Comparison of ENCODE assay signal across 17 cellular contexts in the genomic region with DNA sequence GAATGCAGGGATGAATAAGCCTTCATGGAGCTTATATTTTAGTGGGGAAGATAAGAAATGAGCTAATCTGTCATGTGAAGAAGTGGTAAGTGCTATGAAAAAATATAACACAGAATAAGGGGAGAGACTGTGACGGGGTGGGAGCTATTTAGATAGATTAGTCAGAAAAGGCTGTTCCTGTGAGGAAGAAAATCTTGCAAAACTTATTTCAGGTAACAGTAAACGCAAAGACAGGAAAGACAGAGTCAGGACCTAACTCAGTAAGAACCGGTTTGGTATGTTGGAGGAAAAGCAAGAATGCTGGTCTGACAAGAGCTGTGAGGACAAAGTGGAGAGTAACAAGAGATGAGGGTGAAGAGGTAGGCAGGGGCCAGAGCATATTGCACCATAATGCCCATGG. TPM values are rescaled to one million over a fixed set of nuclear protein-coding genes. Genes with fewer than 3 reads are reported as not detected.
DNase-seq lines count a peak whose midpoint lies in the region; ATAC-seq and TF ChIP-seq lines count a peak whose summit lies in the region.
"Had no signal": no experiment of that assay in that cellular context is flagged by ENCODE, and none has a peak within 500 bp of the region (broad histone marks: within the 10 kb centered on the region; RNA-seq: fewer than 3 reads in every experiment).

No MANE protein-coding gene starts in this region.

- no peaks in the 10 kb centered on the region for H3K9me3 ChIP-seq in hepatocyte (ENCODE audit: low read depth)
- H3K9me3 ChIP-seq: Caco-2, testis had no signal

- 43% methylated on average over 3 of the region's 3 CpGs for WGBS in hepatocyte (ENCODE audit: low lambda C conversion rate, missing lambda C conversion rate)

- peaks cover 98% of the 10 kb centered on the region for H3K79me2 ChIP-seq in hepatocyte

- H3K4me1 Mint-ChIP-seq in stimulated activated naive B cell treated with anti-CD40 and anti-IgM and Interleukin-4, amounts not matched to agents 10 μg/mL and 1 μg/mL and 100 μg/mL, for 72 hours, result peaks cover 24 to 28% of the 10 kb centered on the region in 2 donors

- no peak overlapping the region for H3K4me3 Mint-ChIP-seq in stimulated activated naive B cell treated with anti-CD40 and anti-IgM and Interleukin-4, amounts not matched to agents 10 μg/mL and 1 μg/mL and 100 μg/mL, for 72 hours
- H3K4me3 Mint-ChIP-seq: activated CD8-positive, alpha-beta memory T cell treated with anti-CD3 and anti-CD28 coated beads, Interleukin-2, amount 10 ng/mL, durations not matched to agents 7 days and 5 days had no signal

- no peak overlapping the region for H3K27ac Mint-ChIP-seq in stimulated activated naive B cell treated with anti-CD40 and anti-IgM and Interleukin-4, amounts not matched to agents 10 μg/mL and 1 μg/mL and 100 μg/mL, for 72 hours
- H3K27ac Mint-ChIP-seq: activated CD8-positive, alpha-beta memory T cell treated with anti-CD3 and anti-CD28 coated beads, Interleukin-2, amount 10 ng/mL, durations not matched to agents 7 days and 5 days; activated naive CD4-positive, alpha-beta T cell treated with anti-CD3 and anti-CD28 coated beads, Interleukin-2, amount 50 U/mL, for 72 hours had no signal

- DNase-seq in DMS53 (lab: John Stamatoyannopoulos, UW) (peak; percentile 27), DMS53 treated with DMSO at 0.1 percent for 48 hours (lab: John Stamatoyannopoulos, UW; ENCODE audit: unreplicated experiment) (no peak), brain microvascular endothelial cell (peak; percentile 46), hepatocyte (ENCODE audit: low spot score) (peak; percentile 39), renal cortical epithelial cell (ENCODE audit: low read depth) (peak; percentile 54), 8988T (no peak)
- no peak for DNase-seq in stimulated activated naive B cell treated with anti-CD40 and anti-IgM and Interleukin-4, amounts not matched to agents 10 μg/mL and 1 μg/mL and 100 μg/mL, for 72 hours
- DNase-seq: activated CD8-positive, alpha-beta memory T cell treated with anti-CD3 and anti-CD28 coated beads, Interleukin-2, amount 10 ng/mL, durations not matched to agents 7 days and 5 days; foreskin fibroblast; NCI-H1105 treated with DMSO at 0.1 percent for 48 hours; SHP77 treated with DMSO at 0.1 percent for 48 hours; testis had no signal

- H4K20me1 ChIP-seq in hepatocyte (ENCODE audit: insufficient read depth, poor library complexity, severe bottlenecking), result peaks cover 61% of the 10 kb centered on the region

- no peaks in the 10 kb centered on the region for H3K9me2 ChIP-seq in hepatocyte (replicated peaks; ENCODE audit: insufficient read depth)

- H3K27me3 ChIP-seq in brain microvascular endothelial cell (replicated peaks) (no peaks in the 10 kb centered on the region), hepatocyte (no peaks in the 10 kb centered on the region)
- H3K27me3 ChIP-seq: testis had no signal

- no peak for ATAC-seq in stimulated activated naive B cell treated with anti-CD40 and anti-IgM and Interleukin-4, amounts not matched to agents 10 μg/mL and 1 μg/mL and 100 μg/mL, for 72 hours (replicated peaks)
- ATAC-seq in HG02588 (IDR thresholded peaks at IDR 0.05; ENCODE audit: unreplicated experiment), result no peak
- ATAC-seq: activated CD8-positive, alpha-beta memory T cell treated with anti-CD3 and anti-CD28 coated beads, Interleukin-2, amount 10 ng/mL, durations not matched to agents 7 days and 5 days; activated naive CD4-positive, alpha-beta T cell treated with anti-CD3 and anti-CD28 coated beads, Interleukin-2, amount 50 U/mL, for 72 hours had no signal

- H3K4me3 ChIP-seq in brain microvascular endothelial cell (ENCODE audit: low read depth, low read length) (no peak overlapping the region), hepatocyte (no peak overlapping the region)
- H3K4me3 ChIP-seq: coronary artery, testis had no signal

- peak overlapping the region; percentile 72 for H3K27ac ChIP-seq in brain microvascular endothelial cell
- H3K27ac ChIP-seq in hepatocyte, result peak overlapping the region; percentile 4
- H3K27ac ChIP-seq: 22Rv1, coronary artery, testis had no signal

- no peak overlapping the region for H2AFZ ChIP-seq in hepatocyte

- no peak for TF ChIP-seq CTCF in brain microvascular endothelial cell (IDR thresholded peaks at IDR 0.05; ENCODE audit: low read depth, low read length, missing control alignments)
- no peak for TF ChIP-seq CTCF in hepatocyte (IDR thresholded peaks at IDR 0.05; ENCODE audit: poor library complexity)

- H3K4me2 ChIP-seq in hepatocyte, result peak overlapping the region; percentile 12

- peaks cover 2 to 8% of the 10 kb centered on the region in 2 donors for H3K36me3 Mint-ChIP-seq in stimulated activated naive B cell treated with anti-CD40 and anti-IgM and Interleukin-4, amounts not matched to agents 10 μg/mL and 1 μg/mL and 100 μg/mL, for 72 hours
- H3K36me3 Mint-ChIP-seq: activated naive CD4-positive, alpha-beta T cell treated with anti-CD3 and anti-CD28 coated beads, Interleukin-2, amount 50 U/mL, for 72 hours had no signal

- peaks cover 45% of the 10 kb centered on the region for H3K4me1 ChIP-seq in hepatocyte (ENCODE audit: insufficient read depth)

- no peaks in the 10 kb centered on the region for H3K27me3 Mint-ChIP-seq in stimulated activated naive B cell treated with anti-CD40 and anti-IgM and Interleukin-4, amounts not matched to agents 10 μg/mL and 1 μg/mL and 100 μg/mL, for 72 hours
- H3K27me3 Mint-ChIP-seq: activated CD8-positive, alpha-beta memory T cell treated with anti-CD3 and anti-CD28 coated beads, Interleukin-2, amount 10 ng/mL, durations not matched to agents 7 days and 5 days had no signal

- H3K36me3 ChIP-seq in brain microvascular endothelial cell (replicated peaks) (no peaks in the 10 kb centered on the region), hepatocyte (replicated peaks; ENCODE audit: insufficient read depth, low read depth) (no peaks in the 10 kb centered on the region)

- in situ Hi-C loops in brain microvascular endothelial cell (cut with HindIII; ENCODE audit: low pct_ligation_motif_present, low sequenced_read_pairs), result no loop called here

- no peaks in the 10 kb centered on the region for H3K9me3 Mint-ChIP-seq in stimulated activated naive B cell treated with anti-CD40 and anti-IgM and Interleukin-4, amounts not matched to agents 10 μg/mL and 1 μg/mL and 100 μg/mL, for 72 hours
- H3K9me3 Mint-ChIP-seq: activated naive CD4-positive, alpha-beta T cell treated with anti-CD3 and anti-CD28 coated beads, Interleukin-2, amount 50 U/mL, for 72 hours had no signal

RNA-seq across cellular contexts. Expression of gene GNAI3, which starts 22.0 kb away (rescaled TPM):
- total RNA-seq in hepatocyte, result 10.9 and 11.5 TPM in 2 replicates
- 8.1 and 8.9 TPM in 2 replicates for polyA plus RNA-seq in hepatocyte
- 25.0 and 25.9 TPM in 2 replicates for total RNA-seq in renal cortical epithelial cell

RNA-seq across cellular contexts. Expression of gene GPR61, which starts 30.7 kb away (rescaled TPM):
- total RNA-seq in hepatocyte (0.50 TPM in 1 of 2 replicates, not detected in the other), renal cortical epithelial cell (0.15 TPM in 1 of 2 replicates, not detected in the other)
- 0.88 and 1.1 TPM in 2 replicates for polyA plus RNA-seq in hepatocyte
- total RNA-seq: Caco-2 had no signal

RNA-seq across cellular contexts. Expression of gene GNAT2, which starts 49.0 kb away (rescaled TPM):
- 0.96 TPM in 1 of 2 replicates, not detected in the other for total RNA-seq in hepatocyte
- 0.18 and 0.19 TPM in 2 replicates for polyA plus RNA-seq in hepatocyte
- 0.10 TPM in 1 of 2 replicates, not detected in the other for total RNA-seq in renal cortical epithelial cell
- total RNA-seq: activated CD8-positive, alpha-beta memory T cell treated with anti-CD3 and anti-CD28 coated beads, Interleukin-2, amount 10 ng/mL, durations not matched to agents 7 days and 5 days; Caco-2 had no signal

RNA-seq across cellular contexts. Expression of gene AMPD2, which starts 49.2 kb away (rescaled TPM):
- total RNA-seq in hepatocyte (63.1 and 81.9 TPM in 2 replicates), renal cortical epithelial cell (62.7 and 71.7 TPM in 2 replicates)
- 80.9 and 101 TPM in 2 replicates for polyA plus RNA-seq in hepatocyte

Comparison
In these comparisons a context has a peak if more than half of its experiments do, and no peak if none do; other contexts are left out.
1. DNase-seq: peak in DMS53 (single experiment), brain microvascular endothelial cell (single experiment), hepatocyte (single experiment) and renal cortical epithelial cell (single experiment); none in DMS53 treated with DMSO at 0.1 percent for 48 hours (single experiment), 8988T (single experiment) and stimulated activated naive B cell treated with anti-CD40 and anti-IgM and Interleukin-4, amounts not matched to agents 10 μg/mL and 1 μg/mL and 100 μg/mL, for 72 hours (single experiment).